In the genomic region with DNA sequence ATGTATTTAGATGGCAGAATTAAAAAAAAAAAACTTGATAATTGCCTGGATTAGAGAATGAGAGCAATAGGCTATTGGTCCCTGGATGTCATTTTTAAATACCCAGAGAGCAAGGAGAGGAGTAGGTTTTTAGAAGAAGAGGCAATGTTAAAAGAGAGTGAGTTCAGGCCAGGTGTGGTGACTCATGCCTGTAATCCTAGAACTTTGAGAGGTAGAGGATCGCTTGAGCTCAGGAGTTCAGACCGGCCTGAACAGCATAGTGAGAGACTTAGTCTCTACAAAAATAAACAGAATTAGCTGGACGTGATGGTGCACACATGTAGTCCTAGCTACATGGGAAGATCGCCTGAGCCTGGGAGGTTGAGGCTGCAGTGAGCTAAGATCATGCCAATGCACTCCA, we compare ENCODE assay signal across 1 cellular context.
TF ChIP-seq lines count a peak whose summit lies in the region.

No MANE protein-coding gene starts in this region.

TF ChIP-seq in GM23338, 12 proteins besides CTCF, POLR2A, EP300 and RAD21 (continued from another document):
- no peak for TF ChIP-seq ZNF462 (CRISPR knock-in tag; IDR thresholded peaks at IDR 0.05)
- no peak for TF ChIP-seq POLR2AphosphoS5 (IDR thresholded peaks at IDR 0.05; ENCODE audit: low read depth)
TF ChIP-seq in GM23338: peak in this region for 0.
